ENCODE assay signal across 8 cellular contexts in the genomic region with DNA sequence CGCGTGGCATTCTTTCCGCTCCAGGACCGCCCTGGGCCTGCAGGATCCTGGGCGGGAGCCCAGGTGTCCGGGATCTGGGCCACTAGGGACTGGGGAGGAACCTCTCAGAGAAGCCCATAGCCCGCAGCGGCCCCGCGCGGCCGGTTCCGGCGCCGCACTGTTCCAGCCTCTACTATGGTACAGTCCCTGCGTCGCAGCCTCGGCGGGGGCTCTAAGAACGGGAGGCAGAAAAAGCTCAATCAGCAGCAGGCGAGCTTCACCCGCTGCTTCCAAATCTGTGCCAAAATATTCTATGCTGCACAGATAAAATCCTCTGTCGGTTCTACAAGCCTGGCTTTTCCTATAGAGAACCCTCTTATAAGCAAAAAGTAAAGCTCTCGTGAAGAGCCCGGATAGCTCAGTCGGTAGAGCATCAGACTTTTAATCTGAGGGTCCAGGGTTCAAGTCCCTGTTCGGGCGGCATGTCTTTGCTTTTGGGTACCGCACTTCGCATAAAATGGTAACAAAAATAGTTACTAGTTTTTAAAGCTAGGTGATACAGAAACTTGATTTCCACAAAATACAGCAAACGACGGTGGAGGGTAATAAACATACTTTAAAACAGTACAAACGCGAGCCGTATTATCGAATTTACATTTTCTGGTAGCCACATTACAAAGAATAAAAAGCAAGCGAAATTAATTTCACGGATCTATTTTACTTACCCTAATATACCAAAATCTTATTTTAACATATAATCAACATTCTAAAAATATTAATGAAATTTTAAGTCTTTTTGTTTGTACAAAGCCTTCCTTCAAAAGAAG.
DNase-seq lines count a peak whose midpoint lies in the region; ATAC-seq, FAIRE-seq and TF ChIP-seq lines count a peak whose summit lies in the region.

No MANE protein-coding gene starts in this region.

- peak overlapping the region; percentile 100 for H3K27ac Mint-ChIP-seq in central memory CD8-positive, alpha-beta T cell (ENCODE audit: low read depth)

- H3K9me3 Mint-ChIP-seq in central memory CD8-positive, alpha-beta T cell, result peaks cover 9% of the 10 kb centered on the region

- ATAC-seq in HG03095 (IDR thresholded peaks at IDR 0.05; ENCODE audit: unreplicated experiment) (peak; percentile 34), HG02938 (IDR thresholded peaks at IDR 0.05; ENCODE audit: unreplicated experiment) (no peak)
- peak; percentile 49 for ATAC-seq in central memory CD8-positive, alpha-beta T cell (replicated peaks; ENCODE audit: extremely low read depth, poor library complexity, severe bottlenecking)

- H3K36me3 Mint-ChIP-seq in central memory CD8-positive, alpha-beta T cell (ENCODE audit: insufficient read depth), result peaks cover 50% of the 10 kb centered on the region

- DNase-seq in GM12864 (ENCODE audit: low read depth) (peak; percentile 60), NCI-H345 (lab: John Stamatoyannopoulos, UW) (peak; percentile 88)
- DNase-seq in activated CD4-positive, CD25-positive, alpha-beta regulatory T cell treated with anti-CD3 and anti-CD28 coated beads, Interleukin-2, amount 50 U/mL, for 72 hours, result peak; percentile 85
- DNase-seq in central memory CD8-positive, alpha-beta T cell (ENCODE audit: low spot score in 2 of 2), result peak; percentile 76 to 78
- peak; percentile 77 to 84 for DNase-seq in stimulated activated CD4-positive, alpha-beta T cell treated with anti-CD3 and anti-CD28 coated beads, Interleukin-12 subunit alpha, Interleukin-12 subunit beta, amount 100 ng/mL, for 24 hours (ENCODE audit: low read depth in 2 of 2)

- TF ChIP-seq CTCF in GM12864 (IDR thresholded peaks at IDR 0.05; ENCODE audit: low read depth, low read length, missing control alignments), result peak; percentile 86

- peak overlapping the region; percentile 96 for H3K4me3 Mint-ChIP-seq in central memory CD8-positive, alpha-beta T cell

- peaks cover 73% of the 10 kb centered on the region for H3K27me3 Mint-ChIP-seq in central memory CD8-positive, alpha-beta T cell

- H3K4me3 ChIP-seq in GM12864 (ENCODE audit: low read depth, low read length), result peak overlapping the region; percentile 58

- peaks cover 58% of the 10 kb centered on the region for H3K4me1 Mint-ChIP-seq in central memory CD8-positive, alpha-beta T cell

- peak; percentile 71 for FAIRE-seq in islet of Langerhans (lab: Jason Lieb, UNC)
